2 cellular contexts compared by ENCODE assay signal in genomic region chr5:40261984-40262383, GRCh38.
TF ChIP-seq lines count a peak whose summit lies in the region.

No MANE protein-coding gene starts in this region.

TF ChIP-seq in HepG2, 621 proteins besides CTCF, POLR2A, EP300 and RAD21:
- TF ChIP-seq ATF7 (IDR thresholded peaks at IDR 0.05) (peak; percentile 90), ATF7 (CRISPR knock-in tag; IDR thresholded peaks at IDR 0.05) (no peak), ZNF33A (CRISPR knock-in tag; IDR thresholded peaks at IDR 0.05; ENCODE audit: borderline replicate concordance) (no peak)
TF ChIP-seq in HepG2: peak in this region for 1.

TF ChIP-seq in HEK293, 187 proteins besides CTCF, POLR2A, EP300 and RAD21:
- TF ChIP-seq ATF2 (tag by site-specific recombination; IDR thresholded peaks at IDR 0.05; ENCODE audit: low read depth) (peak; percentile 65; the same call in 1 of the 2 replicates), GLI4 (tag by site-specific recombination; IDR thresholded peaks at IDR 0.05) (no peak), SP7 (tag by site-specific recombination; IDR thresholded peaks at IDR 0.05) (no peak), ZNF585B (tag by site-specific recombination; IDR thresholded peaks at IDR 0.05) (no peak)
